23 cellular contexts compared by ENCODE assay signal in genomic region chr6:132551214-132551613, GRCh38. TPM values are rescaled to one million over a fixed set of nuclear protein-coding genes. Genes with fewer than 3 reads are reported as not detected.
"Had no signal": no experiment of that assay in that cellular context is flagged by ENCODE, and none has a peak within 500 bp of the region (broad histone marks: within the 10 kb centered on the region; RNA-seq: fewer than 3 reads in every experiment).

No MANE protein-coding gene starts in this region.

- H3K4me3 Mint-ChIP-seq: IgD-negative memory B cell had no signal

- H3K9me3 Mint-ChIP-seq: IgD-negative memory B cell had no signal

- H3K36me3 Mint-ChIP-seq: IgD-negative memory B cell had no signal

- H3K9ac ChIP-seq: KMS-11 had no signal

- H3K36me3 ChIP-seq: SJSA1 had no signal

- H3K27ac Mint-ChIP-seq: IgD-negative memory B cell had no signal

- H3K27ac ChIP-seq: KMS-11, SJSA1, SK-N-MC had no signal

- H3K4me2 ChIP-seq: KMS-11 had no signal

- H3K4me3 ChIP-seq: K562, SJSA1, SK-N-MC had no signal

- ATAC-seq: K562 had no signal

- H3K4me1 ChIP-seq: SJSA1 had no signal

- H3K9me3 ChIP-seq: SJSA1 had no signal

- DNase-seq: Kasumi-1, MM.1S, NCI-H1092 treated with DMSO at 0.1 percent for 48 hours, NCI-H1436, NCI-H187, NCI-H2029, NCI-H2081 treated with DMSO at 0.1 percent for 48 hours, NCI-H2227 treated with DMSO at 0.1 percent for 48 hours, NCI-H524 treated with DMSO at 0.1 percent for 48 hours, NCI-H69, NCI-H774, Right ventricle myocardium superior, RPMI8226, SIG-M5 had no signal

- FAIRE-seq: K562, RCC 7860 had no signal

RNA-seq across cellular contexts. Expression of gene TAAR8, which starts 1.3 kb away (rescaled TPM):
- total RNA-seq: HT1080, K562, M059J, NCI-H460, Right ventricle myocardium superior, SJSA1 had no signal
- polyA plus RNA-seq: IgD-negative memory B cell, K562 had no signal

RNA-seq across cellular contexts. Expression of gene TAAR9, which starts 13.1 kb away (rescaled TPM):
- total RNA-seq: HT1080, K562, M059J, NCI-H460, Right ventricle myocardium superior, SJSA1 had no signal
- polyA plus RNA-seq: IgD-negative memory B cell, K562 had no signal

RNA-seq across cellular contexts. Expression of gene TAAR6, which starts 18.9 kb away (rescaled TPM):
- total RNA-seq: HT1080, K562, M059J, NCI-H460, Right ventricle myocardium superior, SJSA1 had no signal
- polyA plus RNA-seq: IgD-negative memory B cell, K562 had no signal

RNA-seq across cellular contexts. Expression of gene TAAR5, which starts 38.3 kb away (rescaled TPM):
- total RNA-seq: HT1080, K562, M059J, NCI-H460, Right ventricle myocardium superior, SJSA1 had no signal
- polyA plus RNA-seq: IgD-negative memory B cell, K562 had no signal
